In genomic region chr3:13571831-13572750, GRCh38 we compare ENCODE assay signal across 16 cellular contexts. TPM values are rescaled to one million over a fixed set of nuclear protein-coding genes. Genes with fewer than 3 reads are reported as not detected.
DNase-seq lines count a peak whose midpoint lies in the region; ATAC-seq and TF ChIP-seq lines count a peak whose summit lies in the region.
"Had no signal": no experiment of that assay in that cellular context is flagged by ENCODE, and none has a peak within 500 bp of the region (broad histone marks: within the 10 kb centered on the region; RNA-seq: fewer than 3 reads in every experiment).

No MANE protein-coding gene starts in this region.

- no peak overlapping the region for H3K9ac ChIP-seq in neuronal stem cell (ENCODE audit: low read depth, low read length, poor library complexity)
- H3K9ac ChIP-seq: GM23248 had no signal

- no peaks in the 10 kb centered on the region for H3K9me3 Mint-ChIP-seq in chondrocyte (ENCODE audit: low read depth)
- H3K9me3 Mint-ChIP-seq: CD8-positive, alpha-beta T cell had no signal

- peaks cover 9% of the 10 kb centered on the region for H3K36me3 Mint-ChIP-seq in chondrocyte (ENCODE audit: low read depth)

- no peak for TF ChIP-seq CTCF in RWPE1 (conservative IDR thresholded peaks at IDR 0.05; ENCODE audit: low read depth)
- no peak for TF ChIP-seq CTCF in chondrocyte (IDR thresholded peaks at IDR 0.05)
- no peak for TF ChIP-seq CTCF in suprapubic skin (IDR thresholded peaks at IDR 0.05)

- H3K27me3 ChIP-seq in neuronal stem cell (ENCODE audit: control insufficient read depth in 3 of 3, insufficient read depth in 3 of 3, low read depth in 1 of 3, low read length in 3 of 3) (no peaks in the 10 kb centered on the region), suprapubic skin (no peaks in the 10 kb centered on the region)
- H3K27me3 ChIP-seq: BE2C had no signal

- no peaks in the 10 kb centered on the region for H3K27me3 Mint-ChIP-seq in chondrocyte (ENCODE audit: low read depth)

- no peaks in the 10 kb centered on the region for H3K79me1 ChIP-seq in neuronal stem cell (ENCODE audit: low read depth, low read length)

- H3K4me3 ChIP-seq in neuronal stem cell (ENCODE audit: low read length in 2 of 2) (no peak overlapping the region), suprapubic skin (no peak overlapping the region)
- H3K4me3 ChIP-seq: A549, GM23248 had no signal

- peak overlapping the region; percentile 85 for H3K18ac ChIP-seq in neuronal stem cell (ENCODE audit: low read length)

- no peaks in the 10 kb centered on the region for H3K9me3 ChIP-seq in neuronal stem cell (replicated peaks in 1 of 2; ENCODE audit: control insufficient read depth in 2 of 2, insufficient read depth in 1 of 2, low read depth in 1 of 2, low read length in 2 of 2)
- H3K9me3 ChIP-seq in suprapubic skin, result no peaks in the 10 kb centered on the region
- H3K9me3 ChIP-seq: A549, BE2C had no signal

- no peak for DNase-seq in RWPE1 (ENCODE audit: low spot score)
- DNase-seq in chondrocyte (ENCODE audit: low spot score), result peak; percentile 85
- DNase-seq in neuronal stem cell (ENCODE audit: low spot score), result no peak
- peak in 1 of 2 donors; percentile 56 for DNase-seq in suprapubic skin (ENCODE audit: low spot score in 2 of 2)
- DNase-seq in GM19238 (ENCODE audit: insufficient read length, low spot score), result no peak
- DNase-seq: BE2C; CD8-positive, alpha-beta T cell; COR-L47; DND-41; GDM1; GM23248 had no signal

- no peak overlapping the region for H2BK120ac ChIP-seq in neuronal stem cell (ENCODE audit: low read depth, low read length)

- no peak overlapping the region for H3K4ac ChIP-seq in neuronal stem cell (ENCODE audit: low read length)

- peak overlapping the region; percentile 91 for H2AK5ac ChIP-seq in neuronal stem cell (ENCODE audit: low read depth, low read length)

- POLR2A ChIA-PET in RWPE1 (lab: Yijun Ruan, JAX; ENCODE audit: low non-redundant PET), result no interaction called here

- H3K4me2 ChIP-seq in neuronal stem cell (ENCODE audit: insufficient read depth, low read length, poor library complexity, severe bottlenecking), result no peak overlapping the region
- H3K4me2 ChIP-seq: A549 had no signal

- peak overlapping the region; percentile 8 for H3K14ac ChIP-seq in neuronal stem cell (ENCODE audit: low read length)

- H4K8ac ChIP-seq in neuronal stem cell (ENCODE audit: low read depth, low read length), result no peak overlapping the region

- H3K4me1 ChIP-seq in neuronal stem cell (ENCODE audit: control insufficient read depth in 2 of 2, insufficient read depth in 1 of 2, low read depth in 1 of 2, low read length in 2 of 2), result peaks cover 22 to 27% of the 10 kb centered on the region in 2 donors
- H3K4me1 ChIP-seq in suprapubic skin, result peaks cover 57% of the 10 kb centered on the region
- H3K4me1 ChIP-seq: A549 had no signal

- no peak overlapping the region for H2BK12ac ChIP-seq in neuronal stem cell (ENCODE audit: low read length)

- H3K27ac Mint-ChIP-seq in chondrocyte (ENCODE audit: unreplicated experiment), result no peak overlapping the region
- H3K27ac Mint-ChIP-seq: CD8-positive, alpha-beta T cell had no signal

- no peak overlapping the region for H2BK15ac ChIP-seq in neuronal stem cell (ENCODE audit: low read length)

- H2AFZ ChIP-seq in neuronal stem cell (ENCODE audit: low read length), result no peak overlapping the region
- H2AFZ ChIP-seq: GM23248 had no signal

- TF ChIP-seq EP300 in suprapubic skin (IDR thresholded peaks at IDR 0.05), result no peak

- H3K4me1 Mint-ChIP-seq in chondrocyte (ENCODE audit: low read depth), result peaks cover 54% of the 10 kb centered on the region

- no CpG with 5 or more reads among the region's 18 CpGs for WGBS in neuronal stem cell (ENCODE audit: extremely low coverage in 2 of 2, insufficient read length in 2 of 2, insufficient replicate concordance in 1 of 2), 2 donors
- 84% methylated on average over 7 of the region's 18 CpGs for WGBS in suprapubic skin

- peak overlapping the region; percentile 87 for H2BK5ac ChIP-seq in neuronal stem cell (ENCODE audit: low read length)

- no peak overlapping the region for H3K4me3 Mint-ChIP-seq in chondrocyte (ENCODE audit: unreplicated experiment)
- H3K4me3 Mint-ChIP-seq: CD8-positive, alpha-beta T cell had no signal

- H4K91ac ChIP-seq in neuronal stem cell (ENCODE audit: low read depth, low read length, poor library complexity), result no peak overlapping the region

- peak overlapping the region; percentile 11; the same call in 1 of the 2 replicates for H3K27ac ChIP-seq in RWPE1
- H3K27ac ChIP-seq in neuronal stem cell (replicated peaks; ENCODE audit: low read length), result no peak overlapping the region
- peak overlapping the region; percentile 47 for H3K27ac ChIP-seq in suprapubic skin
- H3K27ac ChIP-seq: A549, C4-2B, GM23248 had no signal

- TF ChIP-seq POLR2A in suprapubic skin (IDR thresholded peaks at IDR 0.05), result no peak

- no peak for ATAC-seq in GM21723 (IDR thresholded peaks at IDR 0.05; ENCODE audit: unreplicated experiment)
- no peak for ATAC-seq in HG03280 (IDR thresholded peaks at IDR 0.05; ENCODE audit: unreplicated experiment)
- no peak for ATAC-seq in GM19455 (IDR thresholded peaks at IDR 0.05; ENCODE audit: unreplicated experiment)
- ATAC-seq: A549; CD8-positive, alpha-beta T cell had no signal

- H3K36me3 ChIP-seq in neuronal stem cell (replicated peaks in 1 of 2; ENCODE audit: control insufficient read depth in 2 of 2, insufficient read depth in 2 of 2, low read length in 2 of 2) (no peaks in the 10 kb centered on the region), suprapubic skin (no peaks in the 10 kb centered on the region)
- H3K36me3 ChIP-seq: BE2C had no signal

- H3K23ac ChIP-seq in neuronal stem cell (ENCODE audit: low read depth, low read length, poor library complexity), result peak overlapping the region; percentile 43

- CTCF ChIA-PET in RWPE1 (lab: Yijun Ruan, JAX), result no interaction called here

RNA-seq across cellular contexts. Expression of gene FBLN2, which starts 23.2 kb away (rescaled TPM):
- 284 to 413 TPM (median 394 TPM) in 3 replicates for total RNA-seq in chondrocyte
- polyA plus RNA-seq in neuronal stem cell (2013, experiment 1 of 2), result 12.1 TPM
- 12.3 TPM for polyA plus RNA-seq in neuronal stem cell (2013, experiment 2 of 2)
- 10 to 100 TPM; 25.3 to 93.8 (median 47.6) TPM for total RNA-seq in suprapubic skin
